ENCODE assay signal across 17 cellular contexts in genomic region chr7:92823042-92823441, GRCh38.
"Had no signal": no experiment of that assay in that cellular context is flagged by ENCODE, and none has a peak within 500 bp of the region (broad histone marks: within the 10 kb centered on the region; RNA-seq: fewer than 3 reads in every experiment).

No MANE protein-coding gene starts in this region.

- DNase-seq: activated CD4-positive, alpha-beta T cell treated with anti-CD3 and anti-CD28 coated beads, Interleukin-2, amount 50 U/mL, for 48 hours; activated CD8-positive, alpha-beta memory T cell treated with anti-CD3 and anti-CD28 coated beads, Interleukin-2, amount 50 U/mL, for 4 hours; activated gamma-delta T cell treated with Interleukin-2 at 50 U/mL for 16 hours; brain microvascular endothelial cell; dermis blood vessel endothelial cell; immature natural killer cell; left cardiac atrium; lower lobe of right lung; midbrain; retina; Right ventricle myocardium superior; SK-N-SH; stimulated activated CD4-positive, alpha-beta T cell treated with anti-CD3 and anti-CD28 coated beads, Interleukin-4, amount 100 ng/mL, for 4 hours; trophoblast cell had no signal

- H3K4me1 ChIP-seq: lower lobe of right lung had no signal

- H3K4me3 ChIP-seq: esophagus muscularis mucosa, lower lobe of right lung had no signal

- H3K27me3 ChIP-seq: brain microvascular endothelial cell, esophagus muscularis mucosa had no signal

- H3K4me3 Mint-ChIP-seq: immature natural killer cell, WTC11 had no signal

- H3K36me3 ChIP-seq: esophagus muscularis mucosa, lower lobe of right lung had no signal

- H3K27ac Mint-ChIP-seq: immature natural killer cell, WTC11 had no signal

- H3K9me3 Mint-ChIP-seq: immature natural killer cell, WTC11 had no signal

- H3K27ac ChIP-seq: brain microvascular endothelial cell, lower lobe of right lung, parathyroid adenoma had no signal

- H3K9me3 ChIP-seq: esophagus muscularis mucosa, lower lobe of right lung had no signal

- H3K36me3 Mint-ChIP-seq: WTC11 had no signal

- ATAC-seq: left cardiac atrium, lower lobe of right lung, WTC11 had no signal
